ENCODE assay signal across 1 cellular context in the genomic region with DNA sequence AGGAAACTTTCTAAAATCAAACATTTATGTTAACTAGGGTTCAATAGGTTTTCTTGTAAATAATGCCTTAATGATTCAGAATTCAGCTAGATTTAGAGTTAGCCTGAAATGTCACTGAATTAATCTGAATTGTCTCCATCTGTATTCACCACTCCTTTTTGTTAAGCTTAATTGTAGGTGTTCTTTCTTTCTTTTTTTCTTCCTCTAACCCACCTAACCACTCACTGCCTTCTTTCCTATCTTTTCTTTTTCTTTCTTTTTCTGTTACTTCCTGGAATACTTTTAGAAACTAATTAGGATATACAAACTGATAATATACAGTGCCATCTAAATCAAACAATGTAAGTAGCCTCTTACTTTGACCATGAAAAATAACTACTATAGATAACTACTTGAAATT.
TF ChIP-seq lines count a peak whose summit lies in the region.

No MANE protein-coding gene starts in this region.

TF ChIP-seq in WTC11, 78 proteins besides CTCF, POLR2A, EP300 and RAD21 (continued from another document):
- TF ChIP-seq, protein P1, sequence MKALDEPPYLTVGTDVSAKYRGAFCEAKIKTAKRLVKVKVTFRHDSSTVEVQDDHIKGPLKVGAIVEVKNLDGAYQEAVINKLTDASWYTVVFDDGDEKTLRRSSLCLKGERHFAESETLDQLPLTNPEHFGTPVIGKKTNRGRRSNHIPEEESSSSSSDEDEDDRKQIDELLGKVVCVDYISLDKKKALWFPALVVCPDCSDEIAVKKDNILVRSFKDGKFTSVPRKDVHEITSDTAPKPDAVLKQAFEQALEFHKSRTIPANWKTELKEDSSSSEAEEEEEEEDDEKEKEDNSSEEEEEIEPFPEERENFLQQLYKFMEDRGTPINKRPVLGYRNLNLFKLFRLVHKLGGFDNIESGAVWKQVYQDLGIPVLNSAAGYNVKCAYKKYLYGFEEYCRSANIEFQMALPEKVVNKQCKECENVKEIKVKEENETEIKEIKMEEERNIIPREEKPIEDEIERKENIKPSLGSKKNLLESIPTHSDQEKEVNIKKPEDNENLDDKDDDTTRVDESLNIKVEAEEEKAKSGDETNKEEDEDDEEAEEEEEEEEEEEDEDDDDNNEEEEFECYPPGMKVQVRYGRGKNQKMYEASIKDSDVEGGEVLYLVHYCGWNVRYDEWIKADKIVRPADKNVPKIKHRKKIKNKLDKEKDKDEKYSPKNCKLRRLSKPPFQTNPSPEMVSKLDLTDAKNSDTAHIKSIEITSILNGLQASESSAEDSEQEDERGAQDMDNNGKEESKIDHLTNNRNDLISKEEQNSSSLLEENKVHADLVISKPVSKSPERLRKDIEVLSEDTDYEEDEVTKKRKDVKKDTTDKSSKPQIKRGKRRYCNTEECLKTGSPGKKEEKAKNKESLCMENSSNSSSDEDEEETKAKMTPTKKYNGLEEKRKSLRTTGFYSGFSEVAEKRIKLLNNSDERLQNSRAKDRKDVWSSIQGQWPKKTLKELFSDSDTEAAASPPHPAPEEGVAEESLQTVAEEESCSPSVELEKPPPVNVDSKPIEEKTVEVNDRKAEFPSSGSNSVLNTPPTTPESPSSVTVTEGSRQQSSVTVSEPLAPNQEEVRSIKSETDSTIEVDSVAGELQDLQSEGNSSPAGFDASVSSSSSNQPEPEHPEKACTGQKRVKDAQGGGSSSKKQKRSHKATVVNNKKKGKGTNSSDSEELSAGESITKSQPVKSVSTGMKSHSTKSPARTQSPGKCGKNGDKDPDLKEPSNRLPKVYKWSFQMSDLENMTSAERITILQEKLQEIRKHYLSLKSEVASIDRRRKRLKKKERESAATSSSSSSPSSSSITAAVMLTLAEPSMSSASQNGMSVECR (CRISPR knock-in tag; IDR thresholded peaks at IDR 0.05; ENCODE audit: borderline replicate concordance), result no peak
- TF ChIP-seq, protein P2, sequence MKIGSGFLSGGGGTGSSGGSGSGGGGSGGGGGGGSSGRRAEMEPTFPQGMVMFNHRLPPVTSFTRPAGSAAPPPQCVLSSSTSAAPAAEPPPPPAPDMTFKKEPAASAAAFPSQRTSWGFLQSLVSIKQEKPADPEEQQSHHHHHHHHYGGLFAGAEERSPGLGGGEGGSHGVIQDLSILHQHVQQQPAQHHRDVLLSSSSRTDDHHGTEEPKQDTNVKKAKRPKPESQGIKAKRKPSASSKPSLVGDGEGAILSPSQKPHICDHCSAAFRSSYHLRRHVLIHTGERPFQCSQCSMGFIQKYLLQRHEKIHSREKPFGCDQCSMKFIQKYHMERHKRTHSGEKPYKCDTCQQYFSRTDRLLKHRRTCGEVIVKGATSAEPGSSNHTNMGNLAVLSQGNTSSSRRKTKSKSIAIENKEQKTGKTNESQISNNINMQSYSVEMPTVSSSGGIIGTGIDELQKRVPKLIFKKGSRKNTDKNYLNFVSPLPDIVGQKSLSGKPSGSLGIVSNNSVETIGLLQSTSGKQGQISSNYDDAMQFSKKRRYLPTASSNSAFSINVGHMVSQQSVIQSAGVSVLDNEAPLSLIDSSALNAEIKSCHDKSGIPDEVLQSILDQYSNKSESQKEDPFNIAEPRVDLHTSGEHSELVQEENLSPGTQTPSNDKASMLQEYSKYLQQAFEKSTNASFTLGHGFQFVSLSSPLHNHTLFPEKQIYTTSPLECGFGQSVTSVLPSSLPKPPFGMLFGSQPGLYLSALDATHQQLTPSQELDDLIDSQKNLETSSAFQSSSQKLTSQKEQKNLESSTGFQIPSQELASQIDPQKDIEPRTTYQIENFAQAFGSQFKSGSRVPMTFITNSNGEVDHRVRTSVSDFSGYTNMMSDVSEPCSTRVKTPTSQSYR (CRISPR knock-in tag; IDR thresholded peaks at IDR 0.05), result no peak
- no peak for TF ChIP-seq NR2C2 (CRISPR knock-in tag; IDR thresholded peaks at IDR 0.05)
- no peak for TF ChIP-seq NR1H2 (CRISPR knock-in tag; IDR thresholded peaks at IDR 0.05)
